ENCODE assay signal across 9 cellular contexts in genomic region chr5:84872768-84873167, GRCh38.
"Had no signal": no experiment of that assay in that cellular context is flagged by ENCODE, and none has a peak within 500 bp of the region (broad histone marks: within the 10 kb centered on the region; RNA-seq: fewer than 3 reads in every experiment).

No MANE protein-coding gene starts in this region.

- ATAC-seq: HCT116 had no signal

- H3K9me3 ChIP-seq: HAP-1 had no signal

- H3K4me3 ChIP-seq: GM23248, HAP-1 had no signal

- H3K36me3 ChIP-seq: HAP-1 had no signal

- H3K4me1 ChIP-seq: HAP-1 had no signal

- H3K27ac ChIP-seq: GM23248, HL-60 had no signal

- FAIRE-seq: H1 had no signal

- DNase-seq: GM23248, H7, HFFc6, Kasumi-1, KG1 had no signal

- H3K9ac ChIP-seq: GM23248 had no signal

- H2AFZ ChIP-seq: GM23248 had no signal
